In the genomic region with DNA sequence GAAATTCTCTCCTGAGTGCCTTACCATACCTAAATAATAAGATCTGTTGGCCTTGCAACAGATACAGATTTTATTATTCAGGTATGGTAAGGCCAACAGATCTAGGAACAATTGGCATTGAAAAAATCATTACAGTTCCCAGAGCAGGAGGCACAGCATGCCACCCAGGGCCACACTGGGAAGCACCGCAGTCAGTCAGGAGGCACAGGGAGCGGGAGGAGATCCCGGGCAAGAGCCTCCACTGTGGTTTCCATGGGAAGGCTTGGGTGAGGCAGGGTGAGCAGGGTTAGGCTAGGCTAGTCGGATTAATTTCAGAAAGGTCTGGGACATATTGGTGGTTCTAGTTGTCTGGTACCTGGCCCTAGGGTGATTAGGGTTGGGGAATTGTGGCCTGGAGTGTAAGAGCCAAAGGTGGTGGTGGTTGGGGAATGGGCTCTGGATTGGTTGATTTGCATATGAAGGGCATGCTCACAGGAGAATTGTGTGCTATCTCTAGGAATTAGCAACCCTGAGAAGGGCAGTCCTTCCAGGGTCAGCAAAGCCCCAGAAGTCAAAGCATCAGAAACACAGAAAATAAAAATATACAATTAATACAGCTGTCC, we compare ENCODE assay signal across 24 cellular contexts.
"Had no signal": no experiment of that assay in that cellular context is flagged by ENCODE, and none has a peak within 500 bp of the region (broad histone marks: within the 10 kb centered on the region; RNA-seq: fewer than 3 reads in every experiment).

No MANE protein-coding gene starts in this region.

- H3K4me3 Mint-ChIP-seq: activated B cell treated with CpG ODN at 0.5 μM for 24 hours; activated CD4-positive, alpha-beta T cell treated with anti-CD3 and anti-CD28 coated beads for 36 hours; activated naive CD8-positive, alpha-beta T cell treated with anti-CD3 and anti-CD28 coated beads for 36 hours; activated T-cell treated with anti-CD3 and anti-CD28 coated beads, Interleukin-2, amount 50 U/mL, for 4 hours; memory B cell; nephron; stimulated activated naive CD8-positive, alpha-beta T cell treated with anti-CD3 and anti-CD28 coated beads, Interleukin-15, Interleukin-2, amounts not matched to agents 100 ng/mL and 50 ng/mL, for 24 hours; T-helper 1 cell treated with Interleukin-12 subunit alpha and Interleukin-12 subunit beta and Interleukin-4 antibody, amounts not matched to agents 30 μg/mL and 1 μg/mL, for 36 hours had no signal

- H3K4me1 ChIP-seq: pancreas had no signal

- DNase-seq: activated B cell treated with CpG ODN at 0.5 μM for 24 hours; activated CD4-positive, alpha-beta T cell treated with anti-CD3 and anti-CD28 coated beads for 36 hours; activated CD4-positive, alpha-beta T cell treated with anti-CD3 and anti-CD28 coated beads, Interleukin-2, amount 50 U/mL, for 4 hours; activated CD8-positive, alpha-beta memory T cell treated with anti-CD3 and anti-CD28 coated beads for 24 hours; activated CD8-positive, alpha-beta memory T cell treated with anti-CD3 and anti-CD28 coated beads, Interleukin-2, amount 50 U/mL, for 4 hours; activated naive CD4-positive, alpha-beta T cell; activated naive CD8-positive, alpha-beta T cell treated with anti-CD3 and anti-CD28 coated beads for 36 hours; activated T-cell treated with anti-CD3 and anti-CD28 coated beads, Interleukin-2, amount 50 U/mL, for 4 hours; amniotic stem cell; cortex of kidney; heart right ventricle; left cardiac atrium; pancreas; right cardiac atrium; stimulated activated CD4-positive, alpha-beta T cell treated with anti-CD3 and anti-CD28 coated beads, Interleukin-12 subunit alpha, Interleukin-12 subunit beta, amount 100 ng/mL, for 4 hours; stimulated activated CD4-positive, alpha-beta T cell treated with anti-CD3 and anti-CD28 coated beads, Interleukin-4, amount 100 ng/mL, for 4 hours; substantia nigra; T1000; tibial artery had no signal

- H3K4me3 ChIP-seq: heart right ventricle, pancreas, tibial artery had no signal

- H3K27me3 ChIP-seq: heart right ventricle, pancreas, tibial artery had no signal

- H3K27ac Mint-ChIP-seq: activated B cell treated with CpG ODN at 0.5 μM for 24 hours; activated CD4-positive, alpha-beta T cell treated with anti-CD3 and anti-CD28 coated beads for 36 hours; activated naive CD8-positive, alpha-beta T cell treated with anti-CD3 and anti-CD28 coated beads for 36 hours; activated T-helper 2 cell treated with anti-CD3 and anti-CD28 coated beads, Interferon-gamma antibody, Interleukin-2, Interleukin-4, amounts not matched to agents 10 μg/mL and 5 μg/mL and 100 μg/mL, durations not matched to agents 14 hours and 24 hours and 36 hours; memory B cell; nephron; stimulated activated naive CD8-positive, alpha-beta T cell treated with anti-CD3 and anti-CD28 coated beads, Interleukin-15, Interleukin-2, amounts not matched to agents 100 ng/mL and 50 ng/mL, for 24 hours; T-helper 1 cell treated with Interleukin-12 subunit alpha and Interleukin-12 subunit beta and Interleukin-4 antibody, amounts not matched to agents 30 μg/mL and 1 μg/mL, for 36 hours had no signal

- H3K36me3 Mint-ChIP-seq: activated naive CD8-positive, alpha-beta T cell treated with anti-CD3 and anti-CD28 coated beads for 36 hours; memory B cell had no signal

- H3K4me1 Mint-ChIP-seq: activated B cell treated with CpG ODN at 0.5 μM for 24 hours; activated CD4-positive, alpha-beta T cell treated with anti-CD3 and anti-CD28 coated beads for 36 hours had no signal

- H3K27ac ChIP-seq: heart right ventricle, pancreas, tibial artery had no signal

- H3K36me3 ChIP-seq: heart right ventricle, pancreas, tibial artery had no signal

- H3K27me3 Mint-ChIP-seq: activated B cell treated with CpG ODN at 0.5 μM for 24 hours had no signal

- H3K9me3 ChIP-seq: heart right ventricle, pancreas, tibial artery had no signal

- H3K9me3 Mint-ChIP-seq: activated B cell treated with CpG ODN at 0.5 μM for 24 hours; activated naive CD8-positive, alpha-beta T cell treated with anti-CD3 and anti-CD28 coated beads for 36 hours; activated T-cell treated with anti-CD3 and anti-CD28 coated beads, Interleukin-2, amount 50 U/mL, for 4 hours; activated T-helper 2 cell treated with anti-CD3 and anti-CD28 coated beads, Interferon-gamma antibody, Interleukin-2, Interleukin-4, amounts not matched to agents 10 μg/mL and 5 μg/mL and 100 μg/mL, durations not matched to agents 14 hours and 24 hours and 36 hours; memory B cell; nephron; stimulated activated naive CD8-positive, alpha-beta T cell treated with anti-CD3 and anti-CD28 coated beads, Interleukin-15, Interleukin-2, amounts not matched to agents 100 ng/mL and 50 ng/mL, for 24 hours; T-helper 1 cell treated with Interleukin-12 subunit alpha and Interleukin-12 subunit beta and Interleukin-4 antibody, amounts not matched to agents 30 μg/mL and 1 μg/mL, for 36 hours had no signal

- ATAC-seq: activated CD4-positive, alpha-beta T cell treated with anti-CD3 and anti-CD28 coated beads for 36 hours; activated T-cell treated with anti-CD3 and anti-CD28 coated beads, Interleukin-2, amount 50 U/mL, for 4 hours; heart right ventricle; left cardiac atrium; pancreas; right cardiac atrium had no signal
